Comparison of ENCODE assay signal across 30 cellular contexts in genomic region chr11:23769214-23769613, GRCh38.
"Had no signal": no experiment of that assay in that cellular context is flagged by ENCODE, and none has a peak within 500 bp of the region (broad histone marks: within the 10 kb centered on the region; RNA-seq: fewer than 3 reads in every experiment).

No MANE protein-coding gene starts in this region.

- H3K27ac Mint-ChIP-seq: activated CD4-positive, alpha-beta memory T cell treated with anti-CD3 and anti-CD28 coated beads, Interleukin-2, amount 10 ng/mL, durations not matched to agents 7 days and 5 days; activated CD4-positive, alpha-beta T cell treated with anti-CD3 and anti-CD28 coated beads for 36 hours; activated CD8-positive, alpha-beta memory T cell treated with anti-CD3 and anti-CD28 coated beads, Interleukin-2, amount 10 ng/mL, durations not matched to agents 7 days and 5 days; activated naive CD4-positive, alpha-beta T cell treated with anti-CD3 and anti-CD28 coated beads, Interleukin-2, amount 10 ng/mL, durations not matched to agents 7 days and 5 days; activated naive CD8-positive, alpha-beta T cell; activated naive CD8-positive, alpha-beta T cell treated with anti-CD3 and anti-CD28 coated beads, Interleukin-2, amount 50 U/mL, for 24 hours had no signal

- H3K36me3 ChIP-seq: brain microvascular endothelial cell had no signal

- H3K36me3 Mint-ChIP-seq: activated CD8-positive, alpha-beta memory T cell treated with anti-CD3 and anti-CD28 coated beads, Interleukin-2, amount 10 ng/mL, durations not matched to agents 7 days and 5 days; activated naive CD4-positive, alpha-beta T cell treated with anti-CD3 and anti-CD28 coated beads, Interleukin-2, amount 10 ng/mL, durations not matched to agents 7 days and 5 days; activated naive CD8-positive, alpha-beta T cell had no signal

- H3K27me3 Mint-ChIP-seq: activated CD4-positive, alpha-beta memory T cell treated with anti-CD3 and anti-CD28 coated beads, Interleukin-2, amount 10 ng/mL, durations not matched to agents 7 days and 5 days; activated CD4-positive, alpha-beta T cell treated with anti-CD3 and anti-CD28 coated beads for 36 hours; activated CD8-positive, alpha-beta memory T cell treated with anti-CD3 and anti-CD28 coated beads, Interleukin-2, amount 10 ng/mL, durations not matched to agents 7 days and 5 days; activated naive CD4-positive, alpha-beta T cell treated with anti-CD3 and anti-CD28 coated beads, Interleukin-2, amount 10 ng/mL, durations not matched to agents 7 days and 5 days; activated naive CD8-positive, alpha-beta T cell; activated naive CD8-positive, alpha-beta T cell treated with anti-CD3 and anti-CD28 coated beads, Interleukin-2, amount 50 U/mL, for 24 hours had no signal

- H3K27me3 ChIP-seq: brain microvascular endothelial cell had no signal

- ATAC-seq: activated CD4-positive, alpha-beta T cell treated with anti-CD3 and anti-CD28 coated beads for 36 hours; activated CD8-positive, alpha-beta memory T cell treated with anti-CD3 and anti-CD28 coated beads, Interleukin-2, amount 10 ng/mL, durations not matched to agents 7 days and 5 days; activated naive CD8-positive, alpha-beta T cell treated with anti-CD3 and anti-CD28 coated beads, Interleukin-2, amount 50 U/mL, for 24 hours had no signal

- H3K9me3 Mint-ChIP-seq: activated naive CD8-positive, alpha-beta T cell treated with anti-CD3 and anti-CD28 coated beads, Interleukin-2, amount 50 U/mL, for 24 hours had no signal

- DNase-seq: activated CD4-positive, alpha-beta memory T cell treated with anti-CD3 and anti-CD28 coated beads, Interleukin-2, amount 10 ng/mL, durations not matched to agents 7 days and 5 days; activated CD4-positive, alpha-beta T cell treated with anti-CD3 and anti-CD28 coated beads for 36 hours; activated CD4-positive, alpha-beta T cell treated with anti-CD3 and anti-CD28 coated beads, Interleukin-2, amount 50 U/mL, for 1 hour; activated CD8-positive, alpha-beta memory T cell treated with anti-CD3 and anti-CD28 coated beads for 24 hours; activated CD8-positive, alpha-beta memory T cell treated with anti-CD3 and anti-CD28 coated beads, Interleukin-2, amount 10 ng/mL, durations not matched to agents 7 days and 5 days; activated CD8-positive, alpha-beta memory T cell treated with anti-CD3 and anti-CD28 coated beads, Interleukin-2, amount 50 U/mL, for 48 hours; activated effector memory CD4-positive, alpha-beta T cell treated with Interleukin-2 at 50 U/mL for 16 hours; activated naive CD4-positive, alpha-beta T cell treated with anti-CD3 and anti-CD28 coated beads, Interleukin-2, amount 10 ng/mL, durations not matched to agents 7 days and 5 days; activated naive CD8-positive, alpha-beta T cell treated with anti-CD3 and anti-CD28 coated beads, Interleukin-2, amount 50 U/mL, for 24 hours; activated T-cell treated with anti-CD3 and anti-CD28 coated beads, Interleukin-2, amount 50 U/mL, for 48 hours; anterior cingulate cortex; brain microvascular endothelial cell; central memory CD4-positive, alpha-beta T cell; Karpas-422; MM.1S; MV-4-11; NCI-H1092; NCI-H1436 treated with DMSO at 0.1 percent for 48 hours; NCI-H1694 treated with DMSO at 0.1 percent for 48 hours; NCI-H2029; NCI-H345; NCI-H524 treated with DMSO at 0.1 percent for 48 hours; NCI-H748 treated with DMSO at 0.1 percent for 48 hours; NK-92 treated with Interleukin-12 subunit alpha and Interleukin-12 subunit beta, amount 100 ng/mL, for 24 hours; Right ventricle myocardium superior; SW 1271; T-helper 1 cell; T-helper 2 cell; T-helper 9 cell had no signal

- H3K4me1 Mint-ChIP-seq: activated CD4-positive, alpha-beta memory T cell treated with anti-CD3 and anti-CD28 coated beads, Interleukin-2, amount 10 ng/mL, durations not matched to agents 7 days and 5 days; activated CD4-positive, alpha-beta T cell treated with anti-CD3 and anti-CD28 coated beads for 36 hours; activated CD8-positive, alpha-beta memory T cell treated with anti-CD3 and anti-CD28 coated beads, Interleukin-2, amount 10 ng/mL, durations not matched to agents 7 days and 5 days; activated naive CD4-positive, alpha-beta T cell treated with anti-CD3 and anti-CD28 coated beads, Interleukin-2, amount 10 ng/mL, durations not matched to agents 7 days and 5 days; activated naive CD8-positive, alpha-beta T cell treated with anti-CD3 and anti-CD28 coated beads, Interleukin-2, amount 50 U/mL, for 24 hours had no signal

- H3K27ac ChIP-seq: brain microvascular endothelial cell had no signal

- H3K4me3 Mint-ChIP-seq: activated CD4-positive, alpha-beta memory T cell treated with anti-CD3 and anti-CD28 coated beads, Interleukin-2, amount 10 ng/mL, durations not matched to agents 7 days and 5 days; activated CD4-positive, alpha-beta T cell treated with anti-CD3 and anti-CD28 coated beads for 36 hours; activated CD8-positive, alpha-beta memory T cell treated with anti-CD3 and anti-CD28 coated beads, Interleukin-2, amount 10 ng/mL, durations not matched to agents 7 days and 5 days; activated naive CD4-positive, alpha-beta T cell treated with anti-CD3 and anti-CD28 coated beads, Interleukin-2, amount 10 ng/mL, durations not matched to agents 7 days and 5 days; activated naive CD8-positive, alpha-beta T cell; activated naive CD8-positive, alpha-beta T cell treated with anti-CD3 and anti-CD28 coated beads, Interleukin-2, amount 50 U/mL, for 24 hours had no signal
